1 cellular context compared by ENCODE assay signal in genomic region chr1:227280836-227281235, GRCh38.
TF ChIP-seq lines count a peak whose summit lies in the region.

No MANE protein-coding gene starts in this region.

TF ChIP-seq in HepG2, 621 proteins besides CTCF, POLR2A, EP300 and RAD21:
- TF ChIP-seq HNF1B (CRISPR knock-in tag; IDR thresholded peaks at IDR 0.05) (no peak), ZNF451 (CRISPR knock-in tag; IDR thresholded peaks at IDR 0.05) (no peak), ZBTB43 (CRISPR knock-in tag; conservative IDR thresholded peaks at IDR 0.05) (no peak), ZNF317 (CRISPR knock-in tag; IDR thresholded peaks at IDR 0.05) (peak; percentile 96)
